ENCODE assay signal across 14 cellular contexts in the genomic region with DNA sequence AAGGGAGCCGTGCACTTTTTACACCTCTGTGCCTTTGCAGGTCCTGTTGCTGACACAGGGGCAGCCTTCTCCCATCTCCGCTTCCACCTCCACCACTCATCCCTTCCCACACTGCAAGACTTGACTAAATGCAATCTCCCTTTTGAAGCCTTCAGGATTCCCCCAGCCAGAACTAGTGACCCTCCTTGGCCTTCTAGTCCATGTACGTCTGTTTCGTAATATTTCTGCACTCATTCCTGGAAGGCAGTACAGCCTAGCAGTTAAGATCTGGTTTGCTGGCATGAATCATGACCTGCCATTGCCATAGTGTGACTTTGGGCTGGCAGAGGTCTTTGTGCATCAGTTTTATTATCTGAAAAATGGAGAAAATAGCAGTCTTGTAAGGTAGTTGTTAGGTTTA. TPM values are rescaled to one million over a fixed set of nuclear protein-coding genes. Genes with fewer than 3 reads are reported as not detected.
DNase-seq lines count a peak whose midpoint lies in the region; ATAC-seq and TF ChIP-seq lines count a peak whose summit lies in the region.
"Had no signal": no experiment of that assay in that cellular context is flagged by ENCODE, and none has a peak within 500 bp of the region (broad histone marks: within the 10 kb centered on the region; RNA-seq: fewer than 3 reads in every experiment).

No MANE protein-coding gene starts in this region.

- ATAC-seq in CD4-positive, alpha-beta T cell (ENCODE audit: poor library complexity) = no peak
- ATAC-seq in memory B cell (ENCODE audit: low read depth) (no peak), HG02588 (IDR thresholded peaks at IDR 0.05; ENCODE audit: unreplicated experiment) (no peak), GM18870 (IDR thresholded peaks at IDR 0.05; ENCODE audit: unreplicated experiment) (no peak)

- POLR2A ChIA-PET in CD4-positive, alpha-beta T cell (lab: Charles Lee) = interaction anchor here (0.7 to 2.8 kb wide), 3 partner anchors 28 to 35 kb away, joined by 3 to 19 read pairs (median 6); no protein-coding TSS in a partner anchor

- no peak for DNase-seq in CD4-positive, alpha-beta T cell
- no peak for DNase-seq in activated naive CD8-positive, alpha-beta T cell treated with anti-CD3 and anti-CD28 coated beads for 36 hours
- no peak for DNase-seq in memory B cell (ENCODE audit: low spot score in 2 of 2)
- DNase-seq in LoVo (ENCODE audit: low spot score) = no peak
- DNase-seq in ecto neural progenitor cell (ENCODE audit: low spot score) = no peak
- DNase-seq: GDM1, KBM-7, NCI-H1694, testis had no signal

- peaks cover 48% of the 10 kb centered on the region for H3K36me3 Mint-ChIP-seq in CD4-positive, alpha-beta T cell (ENCODE audit: low read depth)
- H3K36me3 Mint-ChIP-seq in IgD-negative memory B cell = peaks cover 4% of the 10 kb centered on the region
- H3K36me3 Mint-ChIP-seq in activated naive CD8-positive, alpha-beta T cell treated with anti-CD3 and anti-CD28 coated beads for 36 hours = peaks cover 31% of the 10 kb centered on the region
- H3K36me3 Mint-ChIP-seq in memory B cell = peaks cover 4% of the 10 kb centered on the region

- TF ChIP-seq CTCF in CD4-positive, alpha-beta T cell (IDR thresholded peaks at IDR 0.05) = no peak

- CTCF ChIA-PET in CD4-positive, alpha-beta T cell (lab: Charles Lee) = interaction anchor here (1.6 to 2.8 kb wide), 2 partner anchors 14 to 33 kb away, joined by 3 to 8 read pairs; no protein-coding TSS in a partner anchor

- H3K27me3 ChIP-seq in CD4-positive, alpha-beta T cell (ENCODE audit: control insufficient read depth, insufficient read depth, low read length) = no peaks in the 10 kb centered on the region
- H3K27me3 ChIP-seq: cardiac muscle cell, testis had no signal

- H3K27ac Mint-ChIP-seq in CD4-positive, alpha-beta T cell = peak overlapping the region; percentile 98
- H3K27ac Mint-ChIP-seq in IgD-negative memory B cell = peak overlapping the region in 2 of 3 donors; percentile 15 to 31
- peak overlapping the region; percentile 84 for H3K27ac Mint-ChIP-seq in activated naive CD8-positive, alpha-beta T cell treated with anti-CD3 and anti-CD28 coated beads for 36 hours
- peak overlapping the region; percentile 82 for H3K27ac Mint-ChIP-seq in memory B cell

- no peaks in the 10 kb centered on the region for H3K27me3 Mint-ChIP-seq in CD4-positive, alpha-beta T cell
- H3K27me3 Mint-ChIP-seq in IgD-negative memory B cell (no peaks in the 10 kb centered on the region), memory B cell (no peaks in the 10 kb centered on the region)
- no peaks in the 10 kb centered on the region for H3K27me3 Mint-ChIP-seq in activated naive CD8-positive, alpha-beta T cell treated with anti-CD3 and anti-CD28 coated beads for 36 hours

- no peaks in the 10 kb centered on the region for H3K9me3 ChIP-seq in CD4-positive, alpha-beta T cell (ENCODE audit: control insufficient read depth, low read length)
- H3K9me3 ChIP-seq: testis had no signal

- H3K4me1 Mint-ChIP-seq in CD4-positive, alpha-beta T cell (ENCODE audit: low read depth) = peaks cover 97% of the 10 kb centered on the region
- peaks cover 44 to 64% (median 47%) of the 10 kb centered on the region in 3 donors for H3K4me1 Mint-ChIP-seq in IgD-negative memory B cell
- H3K4me1 Mint-ChIP-seq in activated naive CD8-positive, alpha-beta T cell treated with anti-CD3 and anti-CD28 coated beads for 36 hours = peaks cover 91% of the 10 kb centered on the region
- peaks cover 57% of the 10 kb centered on the region for H3K4me1 Mint-ChIP-seq in memory B cell

- intact Hi-C loops in CD4-positive, alpha-beta T cell (cut with DNase I, micrococcal nuclease) = loop anchor here (5.0 to 10.0 kb wide), 4 partner anchors 76 to 764 kb away; no protein-coding TSS in a partner anchor

- H3K27ac ChIP-seq in CD4-positive, alpha-beta T cell (ENCODE audit: low read depth, low read length) = peak overlapping the region; percentile 37
- H3K27ac ChIP-seq: cardiac muscle cell, epithelial cell of prostate, testis had no signal

- peak overlapping the region; percentile 8 for H3K4me3 Mint-ChIP-seq in CD4-positive, alpha-beta T cell
- H3K4me3 Mint-ChIP-seq in IgD-negative memory B cell (peak overlapping the region in 2 of 4 donors; percentile 30 to 43), memory B cell (peak overlapping the region; percentile 2)
- no peak overlapping the region for H3K4me3 Mint-ChIP-seq in activated naive CD8-positive, alpha-beta T cell treated with anti-CD3 and anti-CD28 coated beads for 36 hours

- H3K9me3 Mint-ChIP-seq in CD4-positive, alpha-beta T cell = no peaks in the 10 kb centered on the region
- H3K9me3 Mint-ChIP-seq in IgD-negative memory B cell = no peaks in the 10 kb centered on the region
- H3K9me3 Mint-ChIP-seq in activated naive CD8-positive, alpha-beta T cell treated with anti-CD3 and anti-CD28 coated beads for 36 hours = no peaks in the 10 kb centered on the region
- H3K9me3 Mint-ChIP-seq in memory B cell = no peaks in the 10 kb centered on the region

RNA-seq across cellular contexts. Expression of a gene that starts 36.6 kb away (rescaled TPM):
- 10 to 100 TPM; 92.1 to 92.3 TPM for total RNA-seq in CD4-positive, alpha-beta T cell
- 19.6 TPM for polyA plus RNA-seq in IgD-negative memory B cell
- total RNA-seq in activated naive CD8-positive, alpha-beta T cell treated with anti-CD3 and anti-CD28 coated beads for 36 hours = 10 to 100 TPM; 76.1 to 78.1 TPM

Comparison
In these comparisons a context has a peak if more than half of its experiments do, and no peak if none do; other contexts are left out.
1. H3K27ac Mint-ChIP-seq: peak in every context shown above with its lines; median percentile 98 in CD4-positive, alpha-beta T cell; 84 in activated naive CD8-positive, alpha-beta T cell treated with anti-CD3 and anti-CD28 coated beads for 36 hours; 82 in memory B cell; 23 in IgD-negative memory B cell.